In the genomic region with DNA sequence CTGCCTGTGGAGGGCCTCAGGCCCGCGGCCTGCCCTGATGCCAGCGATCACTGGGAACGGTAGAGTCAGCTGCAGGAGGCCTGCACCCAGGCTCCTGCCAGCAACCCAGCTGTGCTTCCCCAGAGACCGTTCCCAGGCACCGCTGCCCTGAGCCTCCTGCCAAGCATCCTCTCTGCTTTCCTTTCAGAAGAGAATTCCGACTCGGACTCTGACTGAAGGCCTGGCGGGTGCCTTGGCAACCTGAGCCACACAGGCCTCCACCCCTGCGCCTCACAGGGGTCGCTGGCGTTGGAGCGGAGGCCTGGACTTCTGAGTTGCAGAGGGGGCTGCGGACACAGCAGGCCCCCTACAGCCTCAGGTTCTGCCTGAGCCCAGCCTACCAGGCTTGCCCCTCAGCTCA, we compare ENCODE assay signal across 19 cellular contexts. TPM values are rescaled to one million over a fixed set of nuclear protein-coding genes. Genes with fewer than 3 reads are reported as not detected.
"Had no signal": no experiment of that assay in that cellular context is flagged by ENCODE, and none has a peak within 500 bp of the region (broad histone marks: within the 10 kb centered on the region; RNA-seq: fewer than 3 reads in every experiment).

No MANE protein-coding gene starts in this region.

- H3K27ac ChIP-seq: left ventricle myocardium inferior, upper lobe of right lung, VCaP had no signal

- FAIRE-seq: astrocyte, endometrium, frontal cortex had no signal

- H3K9me3 ChIP-seq: left ventricle myocardium inferior, upper lobe of right lung had no signal

- DNase-seq: activated CD4-positive, CD25-positive, alpha-beta regulatory T cell treated with anti-CD3 and anti-CD28 coated beads, Interleukin-2, amount 50 U/mL, for 72 hours; activated CD8-positive, alpha-beta memory T cell treated with anti-CD3 and anti-CD28 coated beads for 24 hours; activated effector memory CD4-positive, alpha-beta T cell treated with anti-CD3 and anti-CD28 coated beads, Interleukin-2, amount 50 U/mL, for 16 hours; activated naive CD4-positive, alpha-beta T cell treated with anti-CD3 and anti-CD28 coated beads, Interleukin-2, amount 50 U/mL, for 16 hours; activated T-cell treated with anti-CD3 and anti-CD28 coated beads, Interleukin-2, amount 50 U/mL, for 72 hours; erythroblast; left ventricle myocardium inferior; mammary epithelial cell; stimulated activated CD4-positive, alpha-beta T cell treated with anti-CD3 and anti-CD28 coated beads, Interleukin-4, amount 100 ng/mL, for 4 hours; SW 1271; T-helper 2 cell; upper lobe of right lung had no signal

- ATAC-seq: activated T-cell treated with anti-CD3 and anti-CD28 coated beads, Interleukin-2, amount 50 U/mL, for 72 hours; sciatic nerve; stimulated activated memory B cell treated with anti-CD40 and anti-IgM and Interleukin-4, amounts not matched to agents 10 μg/mL and 1 μg/mL and 100 μg/mL, for 72 hours; upper lobe of right lung had no signal

- H3K27me3 ChIP-seq: upper lobe of right lung had no signal

- H3K4me3 ChIP-seq: left ventricle myocardium inferior, upper lobe of right lung had no signal

RNA-seq across cellular contexts. Expression of a gene that starts 33.2 kb away (rescaled TPM):
- total RNA-seq: astrocyte, frontal cortex, left ventricle myocardium inferior, mammary epithelial cell, osteoblast had no signal
